ENCODE assay signal across 9 cellular contexts in genomic region chr6:129567374-129567773, GRCh38.
A peak's percentile ranks its signal among the peaks of the same experiment; 100 is the strongest.
DNase-seq lines count a peak whose midpoint lies in the region; ATAC-seq and TF ChIP-seq lines count a peak whose summit lies in the region.
"Had no signal": no experiment of that assay in that cellular context is flagged by ENCODE, and none has a peak within 500 bp of the region (broad histone marks: within the 10 kb centered on the region; RNA-seq: fewer than 3 reads in every experiment).

No MANE protein-coding gene starts in this region.

- H3K9me3 Mint-ChIP-seq in WTC11 (peaks cover 21% of the 10 kb centered on the region), glutamatergic neuron (ENCODE audit: unreplicated experiment) (peaks cover 7% of the 10 kb centered on the region)

- POLR2A ChIA-PET in WTC11 (lab: Charles Lee) = no interaction called here

- peak; percentile 21 for DNase-seq in COLO829 (ENCODE audit: low spot score)
- peak; percentile 78 for DNase-seq in WTC11 (ENCODE audit: low spot score)
- DNase-seq in glutamatergic neuron = peak; percentile 61
- DNase-seq in NCI-H2081 treated with DMSO at 0.1 percent for 48 hours (lab: John Stamatoyannopoulos, UW) = no peak
- no peak for DNase-seq in T-helper 17 cell

- no peaks in the 10 kb centered on the region for H3K9me3 ChIP-seq in T-helper 17 cell (ENCODE audit: control insufficient read depth, low read length, poor library complexity, severe bottlenecking)

- TF ChIP-seq CTCF in WTC11 (IDR thresholded peaks at IDR 0.05) = peak; percentile 49
- peak; percentile 70 for TF ChIP-seq CTCF in glutamatergic neuron (IDR thresholded peaks at IDR 0.05; ENCODE audit: partially characterized antibody, unreplicated experiment)

- CTCF ChIA-PET in WTC11 (lab: Charles Lee) = interaction anchor here (0.6 to 2.7 kb wide), 6 partner anchors 18 to 88 kb away, joined by 3 to 27 read pairs (median 4); no protein-coding TSS in a partner anchor

- ATAC-seq in HG02981 (IDR thresholded peaks at IDR 0.05; ENCODE audit: unreplicated experiment) (peak; percentile 54), WTC11 (peak; percentile 91), GM18873 (IDR thresholded peaks at IDR 0.05; ENCODE audit: low FRiP score, unreplicated experiment) (no peak), T-helper 17 cell (no peak), HG03565 (IDR thresholded peaks at IDR 0.05; ENCODE audit: unreplicated experiment) (no peak)
- ATAC-seq: stimulated activated naive CD8-positive, alpha-beta T cell treated with anti-CD3 and anti-CD28 coated beads, Interleukin-15, amount 100 ng/mL, for 72 hours had no signal

- no peaks in the 10 kb centered on the region for H3K27me3 Mint-ChIP-seq in WTC11 (ENCODE audit: low read depth)
- no peaks in the 10 kb centered on the region for H3K27me3 Mint-ChIP-seq in glutamatergic neuron (ENCODE audit: unreplicated experiment)
- H3K27me3 Mint-ChIP-seq in T-helper 17 cell = peaks cover 6% of the 10 kb centered on the region
- H3K27me3 Mint-ChIP-seq: stimulated activated naive CD8-positive, alpha-beta T cell treated with anti-CD3 and anti-CD28 coated beads, Interleukin-15, amount 100 ng/mL, for 72 hours had no signal

- H3K27ac Mint-ChIP-seq in WTC11 = no peak overlapping the region
- no peak overlapping the region for H3K27ac Mint-ChIP-seq in glutamatergic neuron (ENCODE audit: unreplicated experiment)
- no peak overlapping the region for H3K27ac Mint-ChIP-seq in T-helper 17 cell
- H3K27ac Mint-ChIP-seq: stimulated activated naive CD8-positive, alpha-beta T cell treated with anti-CD3 and anti-CD28 coated beads, Interleukin-15, amount 100 ng/mL, for 72 hours had no signal

- H3K4me1 Mint-ChIP-seq in WTC11 = 0 out of 2 replicates have a peak, but pooled peaks cover 2% of the 10 kb centered on the region
- no peaks in the 10 kb centered on the region for H3K4me1 Mint-ChIP-seq in glutamatergic neuron (ENCODE audit: low read depth, unreplicated experiment)
- H3K4me1 Mint-ChIP-seq in T-helper 17 cell = peaks cover 6% of the 10 kb centered on the region
- H3K4me1 Mint-ChIP-seq: stimulated activated naive CD8-positive, alpha-beta T cell treated with anti-CD3 and anti-CD28 coated beads, Interleukin-15, amount 100 ng/mL, for 72 hours had no signal

- H3K4me3 Mint-ChIP-seq in WTC11 (no peak overlapping the region), glutamatergic neuron (ENCODE audit: unreplicated experiment) (no peak overlapping the region), T-helper 17 cell (no peak overlapping the region)
- H3K4me3 Mint-ChIP-seq: stimulated activated naive CD8-positive, alpha-beta T cell treated with anti-CD3 and anti-CD28 coated beads, Interleukin-15, amount 100 ng/mL, for 72 hours had no signal

- H3K36me3 Mint-ChIP-seq in WTC11 = peaks cover 11% of the 10 kb centered on the region
- H3K36me3 Mint-ChIP-seq in glutamatergic neuron (ENCODE audit: unreplicated experiment) = no peaks in the 10 kb centered on the region
- peaks cover 3% of the 10 kb centered on the region for H3K36me3 Mint-ChIP-seq in T-helper 17 cell (ENCODE audit: low read depth)

TF ChIP-seq in WTC11, 78 proteins besides CTCF, POLR2A, EP300 and RAD21:
- TF ChIP-seq PRRX2 (CRISPR knock-in tag; IDR thresholded peaks at IDR 0.05) = no peak
- no peak for TF ChIP-seq ZNF281 (CRISPR knock-in tag; IDR thresholded peaks at IDR 0.05)
- no peak for TF ChIP-seq NR2C2 (CRISPR knock-in tag; IDR thresholded peaks at IDR 0.05)
- no peak for TF ChIP-seq RORB (CRISPR knock-in tag; IDR thresholded peaks at IDR 0.05)
- TF ChIP-seq, protein P1, sequence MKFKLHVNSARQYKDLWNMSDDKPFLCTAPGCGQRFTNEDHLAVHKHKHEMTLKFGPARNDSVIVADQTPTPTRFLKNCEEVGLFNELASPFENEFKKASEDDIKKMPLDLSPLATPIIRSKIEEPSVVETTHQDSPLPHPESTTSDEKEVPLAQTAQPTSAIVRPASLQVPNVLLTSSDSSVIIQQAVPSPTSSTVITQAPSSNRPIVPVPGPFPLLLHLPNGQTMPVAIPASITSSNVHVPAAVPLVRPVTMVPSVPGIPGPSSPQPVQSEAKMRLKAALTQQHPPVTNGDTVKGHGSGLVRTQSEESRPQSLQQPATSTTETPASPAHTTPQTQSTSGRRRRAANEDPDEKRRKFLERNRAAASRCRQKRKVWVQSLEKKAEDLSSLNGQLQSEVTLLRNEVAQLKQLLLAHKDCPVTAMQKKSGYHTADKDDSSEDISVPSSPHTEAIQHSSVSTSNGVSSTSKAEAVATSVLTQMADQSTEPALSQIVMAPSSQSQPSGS (CRISPR knock-in tag; IDR thresholded peaks at IDR 0.05; ENCODE audit: borderline replicate concordance, low read depth) = no peak
- TF ChIP-seq FOXK1 (CRISPR knock-in tag; IDR thresholded peaks at IDR 0.05) = no peak
- no peak for TF ChIP-seq TEAD1 (CRISPR knock-in tag; IDR thresholded peaks at IDR 0.05)

Comparison
In these comparisons a context has a peak if more than half of its experiments do, and no peak if none do; other contexts are left out.
1. DNase-seq: peak in COLO829 (single experiment), WTC11 (single experiment) and glutamatergic neuron (single experiment); none in NCI-H2081 treated with DMSO at 0.1 percent for 48 hours (single experiment) and T-helper 17 cell (0 of 3).
2. ATAC-seq: peak in HG02981 (single experiment) and WTC11 (single experiment); none in GM18873 (single experiment), T-helper 17 cell (single experiment) and HG03565 (single experiment).